ENCODE assay signal across 12 cellular contexts in genomic region chr16:82082543-82083244, GRCh38. TPM values are rescaled to one million over a fixed set of nuclear protein-coding genes. Genes with fewer than 3 reads are reported as not detected.
DNase-seq lines count a peak whose midpoint lies in the region; ATAC-seq, FAIRE-seq and TF ChIP-seq lines count a peak whose summit lies in the region.
"Had no signal": no experiment of that assay in that cellular context is flagged by ENCODE, and none has a peak within 500 bp of the region (broad histone marks: within the 10 kb centered on the region; RNA-seq: fewer than 3 reads in every experiment).

No MANE protein-coding gene starts in this region.

- H3K4me1 ChIP-seq in HepG2 (ENCODE audit: insufficient read depth, low read length), result peaks cover 63% of the 10 kb centered on the region
- no peaks in the 10 kb centered on the region for H3K4me1 ChIP-seq in heart right ventricle
- no peaks in the 10 kb centered on the region for H3K4me1 ChIP-seq in osteoblast (ENCODE audit: insufficient read depth, low read length)
- H3K4me1 ChIP-seq: left lung had no signal

- ATAC-seq in GM18861 (IDR thresholded peaks at IDR 0.05; ENCODE audit: unreplicated experiment) (peak; percentile 87), HG03025 (IDR thresholded peaks at IDR 0.05; ENCODE audit: low FRiP score, unreplicated experiment) (peak; percentile 72), HepG2 (peak; percentile 90), heart right ventricle (no peak), SK-N-SH treated with all-trans-retinoic acid at 6 μM for 48 hours (no peak)
- peak; percentile 87 for ATAC-seq in activated CD8-positive, alpha-beta T cell treated with anti-CD3 and anti-CD28 coated beads, Interleukin-2, amount 10 ng/mL, durations not matched to agents 7 days and 5 days
- ATAC-seq: left lung had no signal

- TF ChIP-seq RAD21 in HepG2 (CRISPR knock-in tag; IDR thresholded peaks at IDR 0.05), result no peak

- H3K4me1 Mint-ChIP-seq in activated CD8-positive, alpha-beta T cell treated with anti-CD3 and anti-CD28 coated beads, Interleukin-2, amount 10 ng/mL, durations not matched to agents 7 days and 5 days (ENCODE audit: low read depth), result peaks cover 12% of the 10 kb centered on the region

- peaks cover 35% of the 10 kb centered on the region for H3K27me3 Mint-ChIP-seq in activated CD8-positive, alpha-beta T cell treated with anti-CD3 and anti-CD28 coated beads, Interleukin-2, amount 10 ng/mL, durations not matched to agents 7 days and 5 days (ENCODE audit: low read depth)

- intact Hi-C loops in HepG2 (cut with micrococcal nuclease; ENCODE audit: unreplicated experiment) (loop anchor here (2.0 to 5.0 kb wide), 3 partner anchors 16 to 90 kb away; partner anchors contain the start of genes HSD17B2 and MPHOSPH6), heart right ventricle (cut with DNase I) (no loop called here)

- CTCF ChIA-PET in activated CD8-positive, alpha-beta T cell treated with anti-CD3 and anti-CD28 coated beads, Interleukin-2, amount 10 ng/mL, durations not matched to agents 7 days and 5 days (lab: Charles Lee), result interaction anchor here (1.0 to 1.4 kb wide), 4 partner anchors 9 to 193 kb away, joined by 3 to 6 read pairs (median 4); no protein-coding TSS in a partner anchor
- CTCF ChIA-PET in HepG2 (lab: Yijun Ruan, JAX; ENCODE audit: low intra/inter-chr PET ratio, low total read pairs), result no interaction called here

- H3K4me3 Mint-ChIP-seq in activated CD8-positive, alpha-beta T cell treated with anti-CD3 and anti-CD28 coated beads, Interleukin-2, amount 10 ng/mL, durations not matched to agents 7 days and 5 days, result no peak overlapping the region

- TF ChIP-seq CTCF in HepG2 (CRISPR knock-in tag; IDR thresholded peaks at IDR 0.05) (no peak), heart right ventricle (IDR thresholded peaks at IDR 0.05) (no peak), osteoblast (IDR thresholded peaks at IDR 0.05; ENCODE audit: extremely low read depth, low read depth, low read length) (no peak)

- H3K79me2 ChIP-seq in HepG2 (ENCODE audit: insufficient read depth, low read length) (no peaks in the 10 kb centered on the region), osteoblast (ENCODE audit: insufficient read depth, low read length) (no peaks in the 10 kb centered on the region)

- no peak overlapping the region for H3K27ac ChIP-seq in HepG2 (ENCODE audit: extremely low read length, insufficient read depth, low read length)
- no peak overlapping the region for H3K27ac ChIP-seq in heart right ventricle
- H3K27ac ChIP-seq in osteoblast (ENCODE audit: low read depth, low read length), result no peak overlapping the region
- H3K27ac ChIP-seq: left lung, thoracic aorta had no signal

- no peaks in the 10 kb centered on the region for H3K36me3 Mint-ChIP-seq in activated CD8-positive, alpha-beta T cell treated with anti-CD3 and anti-CD28 coated beads, Interleukin-2, amount 10 ng/mL, durations not matched to agents 7 days and 5 days (ENCODE audit: low read depth)

- no peaks in the 10 kb centered on the region for H3K9me3 Mint-ChIP-seq in activated CD8-positive, alpha-beta T cell treated with anti-CD3 and anti-CD28 coated beads, Interleukin-2, amount 10 ng/mL, durations not matched to agents 7 days and 5 days (ENCODE audit: insufficient read depth)

- DNase-seq in activated CD8-positive, alpha-beta T cell treated with anti-CD3 and anti-CD28 coated beads, Interleukin-2, amount 10 ng/mL, durations not matched to agents 7 days and 5 days, result peak; percentile 46
- DNase-seq in HepG2 (ENCODE audit: low spot score) (peak; percentile 97), GM19239 (ENCODE audit: insufficient read length, low spot score) (no peak), heart right ventricle (no peak), osteoblast (ENCODE audit: insufficient read length, low spot score, missing footprints) (no peak)
- DNase-seq: activated CD4-positive, CD25-positive, alpha-beta regulatory T cell; left lung had no signal

- no peak overlapping the region for H3K9ac ChIP-seq in HepG2 (ENCODE audit: insufficient read depth, low read depth, low read length)

- H3K36me3 ChIP-seq in HepG2 (replicated peaks in 1 of 2; ENCODE audit: control insufficient read depth in 1 of 2, insufficient read depth in 2 of 2, low read length in 2 of 2) (peaks cover 4 to 12% of the 10 kb centered on the region in 2 experiments; a peak in 2 of 5 replicates), heart right ventricle (no peaks in the 10 kb centered on the region), osteoblast (ENCODE audit: insufficient read depth, low read length) (no peaks in the 10 kb centered on the region)
- H3K36me3 ChIP-seq: left lung, thoracic aorta had no signal

- H2AFZ ChIP-seq in HepG2 (ENCODE audit: low read length) (no peak overlapping the region), osteoblast (ENCODE audit: low read length) (no peak overlapping the region)

- in situ Hi-C loops in HepG2 (cut with HindIII; ENCODE audit: extremely low pct_ligation_motif_present, low pct_unique_long_range_greater_than_20kb), result no loop called here

- TF ChIP-seq POLR2A in HepG2 (IDR thresholded peaks at IDR 0.05; ENCODE audit: insufficient read depth in 1 of 2, low read depth in 2 of 2, low read length in 2 of 2), result 0 out of 4 replicates have a peak, but pooled peaks of 1 of the 2 experiments have one; percentile 2

- peak; percentile 92 for FAIRE-seq in HepG2 (lab: Jason Lieb, UNC)
- FAIRE-seq in GM19239 (lab: Jason Lieb, UNC), result no peak

- 34% methylated on average over 2 of the region's 2 CpGs for WGBS in HepG2 (ENCODE audit: low lambda C conversion rate)
- WGBS in heart right ventricle, 2 donors, result 76 to 93% methylated on average over 2 of the region's 2 CpGs

- peak overlapping the region; percentile 65 for H3K4me2 ChIP-seq in HepG2 (ENCODE audit: low read depth, low read length)
- H3K4me2 ChIP-seq in osteoblast (ENCODE audit: insufficient read depth, low read length), result no peak overlapping the region

- no peaks in the 10 kb centered on the region for H3K27me3 ChIP-seq in HepG2 (ENCODE audit: control insufficient read depth in 1 of 2, insufficient read depth in 2 of 2, low read length in 2 of 2)
- peaks cover 0 to 15% (median 0%) of the 10 kb centered on the region in 7 donors for H3K27me3 ChIP-seq in heart right ventricle
- H3K27me3 ChIP-seq in osteoblast (ENCODE audit: insufficient read depth, low read length), result peaks cover 3% of the 10 kb centered on the region
- H3K27me3 ChIP-seq: left lung had no signal

- no peak overlapping the region for H3K27ac Mint-ChIP-seq in activated CD8-positive, alpha-beta T cell treated with anti-CD3 and anti-CD28 coated beads, Interleukin-2, amount 10 ng/mL, durations not matched to agents 7 days and 5 days

- H3K9me3 ChIP-seq in HepG2 (ENCODE audit: low read length), result no peaks in the 10 kb centered on the region
- H3K9me3 ChIP-seq in heart right ventricle, result peaks cover 0 to 25% (median 3%) of the 10 kb centered on the region in 11 donors
- H3K9me3 ChIP-seq in osteoblast (ENCODE audit: low read depth, low read length), result no peaks in the 10 kb centered on the region
- H3K9me3 ChIP-seq: thoracic aorta had no signal

- BruUV-seq in HepG2 (replicated peaks; lab: Mats Ljungman, UMichigan), result no TSS peak

- H3K4me3 ChIP-seq in HepG2 (replicated peaks in 1 of 3; ENCODE audit: insufficient read depth in 1 of 3, low read depth in 2 of 3, low read length in 3 of 3) (no peak overlapping the region), heart right ventricle (no peak overlapping the region), osteoblast (ENCODE audit: insufficient read depth, low read length) (no peak overlapping the region)
- H3K4me3 ChIP-seq: left lung, thoracic aorta had no signal

- POLR2A ChIA-PET in activated CD8-positive, alpha-beta T cell treated with anti-CD3 and anti-CD28 coated beads, Interleukin-2, amount 10 ng/mL, durations not matched to agents 7 days and 5 days (lab: Charles Lee), result interaction anchor here (1.2 kb wide), 1 partner anchor 87 kb away, joined by 3 read pairs; the partner anchor contains the start of gene MPHOSPH6
- POLR2A ChIA-PET in HepG2 (lab: Yijun Ruan, JAX), result interaction anchor here (1.0 to 3.0 kb wide), 7 partner anchors 15 to 87 kb away, joined by 4 to 16 read pairs (median 12); partner anchors contain the start of genes HSD17B2 and MPHOSPH6

- H4K20me1 ChIP-seq in HepG2 (ENCODE audit: insufficient read depth, low read length) (peaks cover 4% of the 10 kb centered on the region; the same call in 1 of the 2 replicates), osteoblast (ENCODE audit: insufficient read depth, low read length) (no peaks in the 10 kb centered on the region)

- TF ChIP-seq EP300 in HepG2 (IDR thresholded peaks at IDR 0.05; ENCODE audit: low read depth in 2 of 2, low read length in 2 of 2) (peak in 1 of 2 experiments; percentile 93; a peak in 2 of 4 replicates), HepG2 (CRISPR knock-in tag; IDR thresholded peaks at IDR 0.05; ENCODE audit: borderline replicate concordance) (peak; percentile 91)

RNA-seq across cellular contexts. Expression of gene HSD17B2, which starts 47.6 kb away (rescaled TPM):
- total RNA-seq in activated CD8-positive, alpha-beta T cell treated with anti-CD3 and anti-CD28 coated beads, Interleukin-2, amount 10 ng/mL, durations not matched to agents 7 days and 5 days, result not detected
- total RNA-seq in HepG2 (2016; rRNA removed; fragmentation: Illumina TruSeq; extraction: Trizol) (20.4 and 26.3 TPM in 2 replicates), heart right ventricle (not detected), osteoblast (not detected in 2 replicates)
- total RNA-seq in HepG2 (2016; cell fraction: cytosol; rRNA removed; fragmentation: Illumina TruSeq; extraction: Trizol; ENCODE audit: low read depth), result 8.1 and 10.8 TPM in 2 replicates
- total RNA-seq in HepG2 (2016; cell fraction: insoluble cytoplasmic fraction; rRNA removed; fragmentation: Illumina TruSeq; extraction: Trizol), result 17.1 and 26.5 TPM in 2 replicates
- 14.2 and 15.4 TPM in 2 replicates for total RNA-seq in HepG2 (2016; cell fraction: membrane; rRNA removed; fragmentation: Illumina TruSeq; extraction: Trizol)
- 20.3 and 26.6 TPM in 2 replicates for total RNA-seq in HepG2 (2016; cell fraction: nucleus; rRNA removed; fragmentation: Illumina TruSeq; extraction: Trizol)
- polyA plus RNA-seq in HepG2 (2011; rRNA removed) (69.3 and 70.7 TPM in 2 replicates), heart right ventricle (under 1 TPM in 1 of 2 donors, not detected in 1; 0.03 TPM)
- 63.0 and 86.7 TPM in 2 replicates for polyA plus RNA-seq in HepG2 (2011; cell fraction: cytosol; rRNA removed)
- 25.9 and 29.8 TPM in 2 replicates for polyA plus RNA-seq in HepG2 (2011; cell fraction: nucleus; rRNA removed)
- 99.3 and 106 TPM in 2 replicates for polyA plus RNA-seq in HepG2 (2012)
- polyA plus RNA-seq in HepG2 (2016; cell fraction: cytosol; fragmentation: Illumina TruSeq; extraction: Trizol; ENCODE audit: low read depth), result 10.6 and 11.5 TPM in 2 replicates
- polyA plus RNA-seq in HepG2 (2016; cell fraction: insoluble cytoplasmic fraction; fragmentation: Illumina TruSeq; extraction: Trizol; ENCODE audit: low read depth), result 19.6 and 20.2 TPM in 2 replicates
- 13.1 and 14.3 TPM in 2 replicates for polyA plus RNA-seq in HepG2 (2016; cell fraction: membrane; fragmentation: Illumina TruSeq; extraction: Trizol; ENCODE audit: low read depth)
- polyA plus RNA-seq in HepG2 (2016; cell fraction: nucleus; fragmentation: Illumina TruSeq; extraction: Trizol; ENCODE audit: insufficient read depth, low read depth), result 30.1 and 31.0 TPM in 2 replicates
- polyA minus RNA-seq in HepG2 (2011; rRNA and poly(A)+ RNA removed; ENCODE audit: low replicate concordance), result 150 TPM in 1 of 2 replicates, not detected in the other
- polyA minus RNA-seq in HepG2 (2011; cell fraction: cytosol; rRNA and poly(A)+ RNA removed), result 38.6 and 54.8 TPM in 2 replicates
- 77.4 and 89.1 TPM in 2 replicates for polyA minus RNA-seq in HepG2 (2011; cell fraction: nucleus; rRNA and poly(A)+ RNA removed)
- total RNA-seq: NCI-H460, thoracic aorta had no signal

Comparison
In these comparisons a context has a peak if more than half of its experiments do, and no peak if none do; other contexts are left out.
1. ATAC-seq: peak in GM18861 (single experiment), HG03025 (single experiment), activated CD8-positive, alpha-beta T cell treated with anti-CD3 and anti-CD28 coated beads, Interleukin-2, amount 10 ng/mL, durations not matched to agents 7 days and 5 days (single experiment) and HepG2 (single experiment); none in heart right ventricle (0 of 8) and SK-N-SH treated with all-trans-retinoic acid at 6 μM for 48 hours (single experiment).
2. DNase-seq: peak in activated CD8-positive, alpha-beta T cell treated with anti-CD3 and anti-CD28 coated beads, Interleukin-2, amount 10 ng/mL, durations not matched to agents 7 days and 5 days (single experiment) and HepG2 (single experiment); none in GM19239 (single experiment), heart right ventricle (0 of 2) and osteoblast (single experiment).